Comparison of ENCODE assay signal across 8 cellular contexts in genomic region chr17:58352018-58352842, GRCh38. TPM values are rescaled to one million over a fixed set of nuclear protein-coding genes. Genes with fewer than 3 reads are reported as not detected.
DNase-seq lines count a peak whose midpoint lies in the region; ATAC-seq and TF ChIP-seq lines count a peak whose summit lies in the region.

Gene SUPT4H1 (minus strand): TSS chr17:58352201. CDS start chr17:58352135, 66 bp downstream.

- peaks cover 4% of the 10 kb centered on the region for H3K27me3 ChIP-seq in AG04450 (ENCODE audit: control insufficient read depth, insufficient read depth, low read length)
- no peaks in the 10 kb centered on the region for H3K27me3 ChIP-seq in mammary epithelial cell (ENCODE audit: insufficient read depth, low read length)

- intact Hi-C loops in mammary epithelial cell (cut with micrococcal nuclease) = loop anchor here (1.0 kb wide), 2 partner anchors 50 to 65 kb away; partner anchors contain the start of gene RNF43

- H3K4me2 ChIP-seq in mammary epithelial cell (ENCODE audit: insufficient read depth, low read depth, low read length) = peak within 1 kb of the TSS; percentile 90

- POLR2A ChIA-PET in AG04450 (lab: Yijun Ruan, JAX) = interaction anchor here (0.7 to 3.4 kb wide), 20 partner anchors 8 to 1392 kb away, joined by 3 to 68 read pairs (median 4); partner anchors contain the start of genes COIL, DYNLL2, MKS1 and RNF43

- peak within 1 kb of the TSS; percentile 87 for H3K27ac ChIP-seq in AG04450 (ENCODE audit: low read depth, low read length)
- peak within 1 kb of the TSS; percentile 92 for H3K27ac ChIP-seq in VCaP
- H3K27ac ChIP-seq in mammary epithelial cell (ENCODE audit: insufficient read depth, low read depth, low read length) = peak within 1 kb of the TSS; percentile 86
- H3K27ac ChIP-seq in skin epidermis = peak within 1 kb of the TSS; percentile 64 to 97 (median 93)

- no peaks in the 10 kb centered on the region for H4K20me1 ChIP-seq in mammary epithelial cell (ENCODE audit: insufficient read depth, low read length)

- H2AFZ ChIP-seq in mammary epithelial cell (ENCODE audit: low read depth, low read length) = peak within 1 kb of the TSS; percentile 91

- peak; percentile 85 for ATAC-seq in GM18907 (IDR thresholded peaks at IDR 0.05; ENCODE audit: unreplicated experiment)
- peak; percentile 92 for ATAC-seq in HG03135 (IDR thresholded peaks at IDR 0.05; ENCODE audit: unreplicated experiment)

- peaks cover 14% of the 10 kb centered on the region for H3K4me1 ChIP-seq in mammary epithelial cell (ENCODE audit: insufficient read depth, low read length)

- dilution Hi-C loops in mammary epithelial cell (cut with HindIII; ENCODE audit: low sequenced_read_pairs) = no loop called here

- peaks cover 13% of the 10 kb centered on the region for H3K36me3 ChIP-seq in mammary epithelial cell (ENCODE audit: insufficient read depth, low read length)

- DNase-seq in AG04450 (ENCODE audit: low read depth, low spot score) (peak; percentile 85), NCI-H2171 treated with DMSO at 0.1 percent for 48 hours (lab: John Stamatoyannopoulos, UW) (peak; percentile 99), mammary epithelial cell (peak; percentile 95), iPS-NIHi11 (ENCODE audit: low spot score) (peak; percentile 96)

- TSS peak; percentile 79 for BruUV-seq in mammary epithelial cell (replicated peaks; lab: Mats Ljungman, UMichigan)

- H3K9me3 ChIP-seq in AG04450 (ENCODE audit: control insufficient read depth, insufficient read depth, low read length) (no peaks in the 10 kb centered on the region), mammary epithelial cell (replicated peaks; ENCODE audit: insufficient read depth, low read length) (no peaks in the 10 kb centered on the region)

- in situ Hi-C loops in mammary epithelial cell (cut with MboI; ENCODE audit: low sequenced_read_pairs in 2 of 2) = loop anchor here (5.0 to 10.0 kb wide), 2 partner anchors 63 to 65 kb away; partner anchors contain the start of gene RNF43 (in 2 of the 2)

- H3K9ac ChIP-seq in mammary epithelial cell (ENCODE audit: insufficient read depth, low read length) = peak within 1 kb of the TSS; percentile 85

- CTCF ChIA-PET in AG04450 (lab: Charles Lee) = interaction anchor here (1.0 to 3.7 kb wide), 5 partner anchors 34 to 103 kb away, joined by 3 to 25 read pairs (median 5); partner anchors contain the start of gene RNF43
- CTCF ChIA-PET in mammary epithelial cell (lab: Charles Lee; ENCODE audit: low non-redundant PET) = interaction anchor here (1.5 kb wide), 2 partner anchors 35 to 65 kb away, joined by 5 to 20 read pairs; partner anchors contain the start of gene RNF43

- TF ChIP-seq CTCF in AG04450 (IDR thresholded peaks at IDR 0.05; ENCODE audit: low read depth, low read length) (no peak), VCaP (conservative IDR thresholded peaks at IDR 0.05) (no peak), mammary epithelial cell (conservative IDR thresholded peaks at IDR 0.05 in 1 of 2, IDR thresholded peaks at IDR 0.05 in 1 of 2; ENCODE audit: extremely low read depth in 1 of 2, insufficient read depth in 1 of 2, low read depth in 1 of 2, low read length in 2 of 2) (peak in 1 of 2 donors; percentile 1)

- peaks cover 17% of the 10 kb centered on the region for H3K79me2 ChIP-seq in mammary epithelial cell (ENCODE audit: insufficient read depth, low read length)

- 2% methylated on average over 19 of the region's 63 CpGs for WGBS in mammary epithelial cell (ENCODE audit: low coverage, missing lambda C conversion rate)

- H3K4me3 ChIP-seq in AG04450 (ENCODE audit: low read depth, low read length) (peak within 1 kb of the TSS; percentile 98), mammary epithelial cell (replicated peaks in 1 of 3; ENCODE audit: insufficient read depth in 1 of 3, low read depth in 2 of 3, low read length in 3 of 3) (peak within 1 kb of the TSS; percentile 80 to 96 (median 88)), skin epidermis (peak within 1 kb of the TSS; percentile 74 to 94 (median 88))

RNA-seq across cellular contexts. Expression of gene SUPT4H1, which starts in this region (rescaled TPM):
- polyA plus RNA-seq in AG04450 (2011; rRNA removed) (178 and 191 TPM in 2 replicates), mammary epithelial cell (94.7 TPM)
- polyA minus RNA-seq in AG04450 (2011; rRNA and poly(A)+ RNA removed) = 69.3 and 73.1 TPM in 2 replicates
- total RNA-seq in mammary epithelial cell = 10 to 100 TPM; 32.3 to 55.3 TPM
- 126 TPM for polyA minus RNA-seq in mammary epithelial cell

Comparison
In these comparisons a context has a peak if more than half of its experiments do, and no peak if none do; other contexts are left out.
1. Peak in every context shown above with its lines: DNase-seq, ATAC-seq, H3K4me3 ChIP-seq and H3K27ac ChIP-seq.